11 cellular contexts compared by ENCODE assay signal in the genomic region with DNA sequence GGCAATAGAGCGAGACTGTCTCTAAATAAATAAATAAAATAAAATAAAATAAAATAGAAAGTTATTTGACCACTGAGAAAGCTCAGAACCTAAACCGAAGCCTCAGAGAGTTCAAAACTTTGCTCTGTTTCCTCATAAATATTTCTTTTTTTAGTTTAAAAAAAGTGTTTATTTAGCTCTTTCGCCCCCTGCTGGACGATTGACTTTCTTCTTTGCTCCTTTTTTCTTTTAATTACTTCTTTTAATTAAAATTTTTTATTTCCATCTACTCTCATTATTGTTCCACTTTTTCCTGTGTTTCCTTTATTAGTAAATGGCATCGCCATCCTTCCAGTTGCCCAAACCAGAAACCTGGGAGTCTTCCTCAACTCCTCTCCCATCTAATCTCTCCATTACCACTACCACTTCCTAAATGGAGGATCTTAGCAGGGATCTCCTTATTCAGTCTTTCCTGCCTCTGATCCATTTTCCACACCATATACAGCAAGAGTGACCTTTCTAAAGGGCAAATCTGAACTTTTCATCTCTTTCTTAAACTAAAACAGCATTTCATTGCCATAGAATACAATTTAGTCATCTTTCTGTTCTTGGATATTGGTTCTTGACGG. TPM values are rescaled to one million over a fixed set of nuclear protein-coding genes. Genes with fewer than 3 reads are reported as not detected.
A peak's percentile ranks its signal among the peaks of the same experiment; 100 is the strongest.
DNase-seq lines count a peak whose midpoint lies in the region; ATAC-seq, FAIRE-seq and TF ChIP-seq lines count a peak whose summit lies in the region.
"Had no signal": no experiment of that assay in that cellular context is flagged by ENCODE, and none has a peak within 500 bp of the region (broad histone marks: within the 10 kb centered on the region; RNA-seq: fewer than 3 reads in every experiment).

No MANE protein-coding gene starts in this region.

- no peaks in the 10 kb centered on the region for H3K9me3 ChIP-seq in BE2C
- no peaks in the 10 kb centered on the region for H3K9me3 ChIP-seq in WERI-Rb-1 (ENCODE audit: severe bottlenecking)

- no peaks in the 10 kb centered on the region for H3K36me3 ChIP-seq in BE2C
- no peaks in the 10 kb centered on the region for H3K36me3 ChIP-seq in WERI-Rb-1

- H3K36me3 Mint-ChIP-seq in HFFc6 (ENCODE audit: low read depth) (no peaks in the 10 kb centered on the region), glutamatergic neuron (ENCODE audit: unreplicated experiment) (no peaks in the 10 kb centered on the region)

- TF ChIP-seq CTCF in BE2C (IDR thresholded peaks at IDR 0.05; ENCODE audit: low read depth, low read length) (peak; percentile 31; the same call in 1 of the 2 replicates), HFFc6 (IDR thresholded peaks at IDR 0.05) (peak; percentile 79), WERI-Rb-1 (IDR thresholded peaks at IDR 0.05; ENCODE audit: low read depth, low read length) (peak; percentile 16; the same call in 1 of the 2 replicates), glutamatergic neuron (IDR thresholded peaks at IDR 0.05; ENCODE audit: partially characterized antibody, unreplicated experiment) (peak; percentile 63)

- no peaks in the 10 kb centered on the region for H3K27me3 ChIP-seq in BE2C
- H3K27me3 ChIP-seq in WERI-Rb-1 (ENCODE audit: insufficient read depth, low read depth, severe bottlenecking) = peaks cover 56% of the 10 kb centered on the region

- no peak overlapping the region for H3K27ac ChIP-seq in WERI-Rb-1

- no peak for ATAC-seq in HG02870 (IDR thresholded peaks at IDR 0.05; ENCODE audit: unreplicated experiment)

- no peak for TF ChIP-seq POLR2A in GM12892 (IDR thresholded peaks at IDR 0.05; ENCODE audit: low read depth, low read length)

- no peak for FAIRE-seq in GM12892 (lab: Jason Lieb, UNC)

- H3K4me3 ChIP-seq in BE2C (ENCODE audit: low read depth, low read length) = no peak overlapping the region; the same call in 1 of the 2 replicates
- no peak overlapping the region for H3K4me3 ChIP-seq in WERI-Rb-1 (ENCODE audit: low read depth, low read length)

- H3K9me3 Mint-ChIP-seq in HFFc6 (no peaks in the 10 kb centered on the region), glutamatergic neuron (ENCODE audit: unreplicated experiment) (no peaks in the 10 kb centered on the region)

- H3K4me1 ChIP-seq in BE2C = peaks cover 6% of the 10 kb centered on the region

- H3K4me1 Mint-ChIP-seq in HFFc6 (ENCODE audit: low read depth) (peaks cover 64% of the 10 kb centered on the region), glutamatergic neuron (ENCODE audit: low read depth, unreplicated experiment) (no peaks in the 10 kb centered on the region)

- H3K4me3 Mint-ChIP-seq in HFFc6 (no peak overlapping the region), glutamatergic neuron (ENCODE audit: unreplicated experiment) (no peak overlapping the region)

- H3K27me3 Mint-ChIP-seq in HFFc6 (ENCODE audit: insufficient read depth) (no peaks in the 10 kb centered on the region), glutamatergic neuron (ENCODE audit: unreplicated experiment) (no peaks in the 10 kb centered on the region)

- H3K27ac Mint-ChIP-seq in HFFc6 (peak overlapping the region; percentile 84), glutamatergic neuron (ENCODE audit: unreplicated experiment) (no peak overlapping the region)

- no peak for DNase-seq in BE2C
- DNase-seq in HFFc6 = no peak
- DNase-seq in WERI-Rb-1 = no peak
- DNase-seq in glutamatergic neuron = no peak
- DNase-seq in nucleus accumbens (lab: John Stamatoyannopoulos, UW) = no peak
- DNase-seq in GM12892 (ENCODE audit: insufficient read length) = no peak
- DNase-seq in cerebellar nuclear complex (lab: John Stamatoyannopoulos, UW) = no peak
- DNase-seq: activated gamma-delta T cell; NCI-H1930; stimulated activated CD4-positive, alpha-beta T cell treated with anti-CD3 and anti-CD28 coated beads, Interleukin-2, amount 100 ng/mL, for 24 hours had no signal

RNA-seq across cellular contexts. Expression of gene IL13RA2, which starts 0.7 kb away (rescaled TPM):
- polyA plus RNA-seq in BE2C (2012; ENCODE audit: insufficient read depth, insufficient read length, low read depth) = 85.3 TPM
- total RNA-seq in HFFc6 (2021; fragmentation: NEBNext Ultra II Directional; extraction: Animal tissue kit (Norgen Biotek cat#: 25700)) = 1 to 10 TPM; 6.6 to 9.5 (median 7.3) TPM
- total RNA-seq in glutamatergic neuron (ENCODE audit: unreplicated experiment) = not detected
- not detected for polyA plus RNA-seq in GM12892 (2012; ENCODE audit: missing spikeins)

Comparison
In these comparisons a context has a peak if more than half of its experiments do, and no peak if none do; other contexts are left out.
1. CTCF ChIP-seq: peak in every context shown above with its lines; median percentile 79 in HFFc6; 63 in glutamatergic neuron; 31 in BE2C; 16 in WERI-Rb-1.